In the genomic region with DNA sequence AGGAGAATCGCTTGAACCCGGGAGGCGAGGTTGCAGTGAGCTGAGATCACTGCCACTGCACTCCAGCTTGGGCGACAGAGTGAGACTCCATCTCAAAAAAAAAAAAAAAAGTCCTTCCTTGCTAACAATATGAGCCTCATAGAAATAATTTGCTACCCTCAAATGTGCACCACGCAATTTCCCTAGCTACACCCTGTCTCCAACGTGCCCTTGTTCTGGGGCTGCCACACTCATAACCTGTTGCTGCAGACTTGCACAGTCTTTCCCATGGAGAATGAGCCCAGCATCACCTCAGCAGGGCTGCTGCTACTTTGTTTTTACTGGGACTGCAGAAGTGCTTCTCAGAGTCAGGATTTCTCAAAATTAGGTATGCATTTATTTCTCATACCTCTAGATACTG, we compare ENCODE assay signal across 1 cellular context.
TF ChIP-seq lines count a peak whose summit lies in the region.

No MANE protein-coding gene starts in this region.

TF ChIP-seq in HepG2, 621 proteins besides CTCF, POLR2A, EP300 and RAD21:
- TF ChIP-seq ZNF616 (CRISPR knock-in tag; IDR thresholded peaks at IDR 0.05; ENCODE audit: low read depth) (no peak), MEF2D (CRISPR knock-in tag; IDR thresholded peaks at IDR 0.05) (no peak), FLYWCH1 (CRISPR knock-in tag; IDR thresholded peaks at IDR 0.05) (no peak), ZBTB42 (CRISPR knock-in tag; IDR thresholded peaks at IDR 0.05) (no peak), JUNB (CRISPR knock-in tag; IDR thresholded peaks at IDR 0.05; ENCODE audit: borderline replicate concordance) (no peak), ZSCAN31 (CRISPR knock-in tag; IDR thresholded peaks at IDR 0.05; ENCODE audit: low read depth) (no peak), ZNF660 (CRISPR knock-in tag; IDR thresholded peaks at IDR 0.05; ENCODE audit: borderline replicate concordance, low read depth) (no peak), ZNF878 (CRISPR knock-in tag; IDR thresholded peaks at IDR 0.05) (no peak), ZNF652 (CRISPR knock-in tag; IDR thresholded peaks at IDR 0.05; ENCODE audit: borderline replicate concordance, low read depth) (no peak), NR2F6 (IDR thresholded peaks at IDR 0.05) (no peak), NR2F6 (CRISPR knock-in tag; IDR thresholded peaks at IDR 0.05) (no peak)
- TF ChIP-seq, protein P1, sequence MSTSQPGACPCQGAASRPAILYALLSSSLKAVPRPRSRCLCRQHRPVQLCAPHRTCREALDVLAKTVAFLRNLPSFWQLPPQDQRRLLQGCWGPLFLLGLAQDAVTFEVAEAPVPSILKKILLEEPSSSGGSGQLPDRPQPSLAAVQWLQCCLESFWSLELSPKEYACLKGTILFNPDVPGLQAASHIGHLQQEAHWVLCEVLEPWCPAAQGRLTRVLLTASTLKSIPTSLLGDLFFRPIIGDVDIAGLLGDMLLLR (CRISPR knock-in tag; IDR thresholded peaks at IDR 0.05): no peak
- TF ChIP-seq, protein P2, sequence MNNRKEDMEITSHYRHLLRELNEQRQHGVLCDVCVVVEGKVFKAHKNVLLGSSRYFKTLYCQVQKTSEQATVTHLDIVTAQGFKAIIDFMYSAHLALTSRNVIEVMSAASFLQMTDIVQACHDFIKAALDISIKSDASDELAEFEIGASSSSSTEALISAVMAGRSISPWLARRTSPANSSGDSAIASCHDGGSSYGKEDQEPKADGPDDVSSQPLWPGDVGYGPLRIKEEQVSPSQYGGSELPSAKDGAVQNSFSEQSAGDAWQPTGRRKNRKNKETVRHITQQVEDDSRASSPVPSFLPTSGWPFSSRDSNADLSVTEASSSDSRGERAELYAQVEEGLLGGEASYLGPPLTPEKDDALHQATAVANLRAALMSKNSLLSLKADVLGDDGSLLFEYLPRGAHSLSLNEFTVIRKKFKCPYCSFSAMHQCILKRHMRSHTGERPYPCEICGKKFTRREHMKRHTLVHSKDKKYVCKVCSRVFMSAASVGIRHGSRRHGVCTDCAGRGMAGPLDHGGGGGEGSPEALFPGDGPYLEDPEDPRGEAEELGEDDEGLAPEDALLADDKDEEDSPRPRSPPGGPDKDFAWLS (CRISPR knock-in tag; IDR thresholded peaks at IDR 0.05; ENCODE audit: borderline replicate concordance): no peak
- TF ChIP-seq, protein P3, sequence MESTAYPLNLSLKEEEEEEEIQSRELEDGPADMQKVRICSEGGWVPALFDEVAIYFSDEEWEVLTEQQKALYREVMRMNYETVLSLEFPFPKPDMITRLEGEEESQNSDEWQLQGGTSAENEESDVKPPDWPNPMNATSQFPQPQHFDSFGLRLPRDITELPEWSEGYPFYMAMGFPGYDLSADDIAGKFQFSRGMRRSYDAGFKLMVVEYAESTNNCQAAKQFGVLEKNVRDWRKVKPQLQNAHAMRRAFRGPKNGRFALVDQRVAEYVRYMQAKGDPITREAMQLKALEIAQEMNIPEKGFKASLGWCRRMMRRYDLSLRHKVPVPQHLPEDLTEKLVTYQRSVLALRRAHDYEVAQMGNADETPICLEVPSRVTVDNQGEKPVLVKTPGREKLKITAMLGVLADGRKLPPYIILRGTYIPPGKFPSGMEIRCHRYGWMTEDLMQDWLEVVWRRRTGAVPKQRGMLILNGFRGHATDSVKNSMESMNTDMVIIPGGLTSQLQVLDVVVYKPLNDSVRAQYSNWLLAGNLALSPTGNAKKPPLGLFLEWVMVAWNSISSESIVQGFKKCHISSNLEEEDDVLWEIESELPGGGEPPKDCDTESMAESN (CRISPR knock-in tag; conservative IDR thresholded peaks at IDR 0.05): no peak
- TF ChIP-seq, protein P4, sequence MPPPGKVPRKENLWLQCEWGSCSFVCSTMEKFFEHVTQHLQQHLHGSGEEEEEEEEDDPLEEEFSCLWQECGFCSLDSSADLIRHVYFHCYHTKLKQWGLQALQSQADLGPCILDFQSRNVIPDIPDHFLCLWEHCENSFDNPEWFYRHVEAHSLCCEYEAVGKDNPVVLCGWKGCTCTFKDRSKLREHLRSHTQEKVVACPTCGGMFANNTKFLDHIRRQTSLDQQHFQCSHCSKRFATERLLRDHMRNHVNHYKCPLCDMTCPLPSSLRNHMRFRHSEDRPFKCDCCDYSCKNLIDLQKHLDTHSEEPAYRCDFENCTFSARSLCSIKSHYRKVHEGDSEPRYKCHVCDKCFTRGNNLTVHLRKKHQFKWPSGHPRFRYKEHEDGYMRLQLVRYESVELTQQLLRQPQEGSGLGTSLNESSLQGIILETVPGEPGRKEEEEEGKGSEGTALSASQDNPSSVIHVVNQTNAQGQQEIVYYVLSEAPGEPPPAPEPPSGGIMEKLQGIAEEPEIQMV (CRISPR knock-in tag; IDR thresholded peaks at IDR 0.05; ENCODE audit: low read depth): no peak
- TF ChIP-seq, protein P5, sequence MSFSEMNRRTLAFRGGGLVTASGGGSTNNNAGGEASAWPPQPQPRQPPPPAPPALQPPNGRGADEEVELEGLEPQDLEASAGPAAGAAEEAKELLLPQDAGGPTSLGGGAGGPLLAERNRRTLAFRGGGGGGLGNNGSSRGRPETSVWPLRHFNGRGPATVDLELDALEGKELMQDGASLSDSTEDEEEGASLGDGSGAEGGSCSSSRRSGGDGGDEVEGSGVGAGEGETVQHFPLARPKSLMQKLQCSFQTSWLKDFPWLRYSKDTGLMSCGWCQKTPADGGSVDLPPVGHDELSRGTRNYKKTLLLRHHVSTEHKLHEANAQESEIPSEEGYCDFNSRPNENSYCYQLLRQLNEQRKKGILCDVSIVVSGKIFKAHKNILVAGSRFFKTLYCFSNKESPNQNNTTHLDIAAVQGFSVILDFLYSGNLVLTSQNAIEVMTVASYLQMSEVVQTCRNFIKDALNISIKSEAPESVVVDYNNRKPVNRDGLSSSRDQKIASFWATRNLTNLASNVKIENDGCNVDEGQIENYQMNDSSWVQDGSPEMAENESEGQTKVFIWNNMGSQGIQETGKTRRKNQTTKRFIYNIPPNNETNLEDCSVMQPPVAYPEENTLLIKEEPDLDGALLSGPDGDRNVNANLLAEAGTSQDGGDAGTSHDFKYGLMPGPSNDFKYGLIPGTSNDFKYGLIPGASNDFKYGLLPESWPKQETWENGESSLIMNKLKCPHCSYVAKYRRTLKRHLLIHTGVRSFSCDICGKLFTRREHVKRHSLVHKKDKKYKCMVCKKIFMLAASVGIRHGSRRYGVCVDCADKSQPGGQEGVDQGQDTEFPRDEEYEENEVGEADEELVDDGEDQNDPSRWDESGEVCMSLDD (CRISPR knock-in tag; IDR thresholded peaks at IDR 0.05; ENCODE audit: borderline replicate concordance): no peak
